1 cellular context compared by ENCODE assay signal in genomic region chr9:33295571-33295970, GRCh38.
TF ChIP-seq lines count a peak whose summit lies in the region.

No MANE protein-coding gene starts in this region.

TF ChIP-seq in IMR-90, 13 proteins besides CTCF, POLR2A, EP300 and RAD21 (continued from another document):
- no peak for TF ChIP-seq ELK1 (IDR thresholded peaks at IDR 0.05; ENCODE audit: borderline replicate concordance, low read depth, low read length)
- no peak for TF ChIP-seq SMC3 (IDR thresholded peaks at IDR 0.05; ENCODE audit: low read depth, low read length)
- no peak for TF ChIP-seq FOS (IDR thresholded peaks at IDR 0.05; ENCODE audit: low read depth, low read length)
- no peak for TF ChIP-seq RFX5 (IDR thresholded peaks at IDR 0.05; ENCODE audit: low read depth, low read length)
- TF ChIP-seq MAFK (IDR thresholded peaks at IDR 0.05; ENCODE audit: low read depth, low read length) = no peak
- TF ChIP-seq RCOR1 (IDR thresholded peaks at IDR 0.05; ENCODE audit: insufficient replicate concordance, low read length) = no peak
